Comparison of ENCODE assay signal across 20 cellular contexts in genomic region chr2:88372042-88372441, GRCh38.
DNase-seq lines count a peak whose midpoint lies in the region; ATAC-seq, FAIRE-seq and TF ChIP-seq lines count a peak whose summit lies in the region.
"Had no signal": no experiment of that assay in that cellular context is flagged by ENCODE, and none has a peak within 500 bp of the region (broad histone marks: within the 10 kb centered on the region; RNA-seq: fewer than 3 reads in every experiment).

No MANE protein-coding gene starts in this region.

- H3K36me3 Mint-ChIP-seq in natural killer cell, result no peaks in the 10 kb centered on the region
- H3K36me3 Mint-ChIP-seq: CD8-positive, alpha-beta T cell had no signal

- CTCF ChIA-PET in HepG2 (lab: Yijun Ruan, JAX; ENCODE audit: low intra/inter-chr PET ratio, low total read pairs) (no interaction called here), K562 (lab: Yijun Ruan, JAX; ENCODE audit: low intra/inter-chr PET ratio) (no interaction called here)

- H3K4me3 ChIP-seq in HepG2 (replicated peaks in 1 of 3; ENCODE audit: insufficient read depth in 1 of 3, low read depth in 2 of 3, low read length in 3 of 3) (no peak overlapping the region), right lobe of liver (no peak overlapping the region), K562 (no peak overlapping the region)
- H3K4me3 ChIP-seq: A549; BLaER1 treated with 17β-estradiol and CSF1 and Interleukin-3, amounts not matched to agents 10 nM and 100 nM had no signal

- H3K27me3 Mint-ChIP-seq in natural killer cell (ENCODE audit: low read depth in 2 of 2), result peaks cover 8 to 16% of the 10 kb centered on the region in 2 donors

- TF ChIP-seq EP300 in HepG2 (IDR thresholded peaks at IDR 0.05; ENCODE audit: low read depth in 2 of 2, low read length in 2 of 2) (no peak), HepG2 (CRISPR knock-in tag; IDR thresholded peaks at IDR 0.05; ENCODE audit: borderline replicate concordance) (no peak), K562 (IDR thresholded peaks at IDR 0.05; ENCODE audit: low read length) (no peak)

- no peak for DNase-seq in HepG2 (ENCODE audit: low spot score)
- DNase-seq in right lobe of liver, result no peak
- DNase-seq in K562 (ENCODE audit: extremely low read depth in 1 of 4, low spot score in 3 of 4), result no peak
- DNase-seq in activated T-cell treated with anti-CD3 and anti-CD28 coated beads, Interleukin-2, amount 50 U/mL, for 48 hours, result no peak
- DNase-seq in natural killer cell, result no peak
- DNase-seq: AML-193; Caco-2; Calu3; CD4-positive, alpha-beta T cell; CD8-positive, alpha-beta T cell; DMS79 treated with DMSO at 0.1 percent for 48 hours; GF-D8 had no signal

- intact Hi-C loops in HepG2 (cut with micrococcal nuclease; ENCODE audit: unreplicated experiment) (no loop called here), right lobe of liver (cut with DNase I) (no loop called here), K562 (cut with micrococcal nuclease) (no loop called here), natural killer cell (cut with micrococcal nuclease) (no loop called here)

- FAIRE-seq in HepG2 (lab: Jason Lieb, UNC) (no peak), K562 (lab: Jason Lieb, UNC) (no peak)
- FAIRE-seq: A549, D721Med, G401.6, GM12891 had no signal

- no peaks in the 10 kb centered on the region for H3K9me3 ChIP-seq in HepG2 (ENCODE audit: low read length)
- no peaks in the 10 kb centered on the region for H3K9me3 ChIP-seq in right lobe of liver
- H3K9me3 ChIP-seq in K562 (replicated peaks; ENCODE audit: control insufficient read depth, insufficient read depth, low read depth, low read length), result no peaks in the 10 kb centered on the region
- H3K9me3 ChIP-seq: A549, Caco-2 had no signal

- H3K36me3 ChIP-seq in HepG2 (replicated peaks in 1 of 2; ENCODE audit: control insufficient read depth in 1 of 2, insufficient read depth in 2 of 2, low read length in 2 of 2) (no peaks in the 10 kb centered on the region), right lobe of liver (no peaks in the 10 kb centered on the region), K562 (ENCODE audit: control insufficient read depth, insufficient read depth, low read length) (no peaks in the 10 kb centered on the region)
- H3K36me3 ChIP-seq: BLaER1 treated with 17β-estradiol and CSF1 and Interleukin-3, amounts not matched to agents 10 nM and 100 nM had no signal

- BruUV-seq in HepG2 (replicated peaks; lab: Mats Ljungman, UMichigan) (no TSS peak), K562 (replicated peaks; lab: Mats Ljungman, UMichigan) (no TSS peak)

- no peaks in the 10 kb centered on the region for H3K9me3 Mint-ChIP-seq in natural killer cell
- H3K9me3 Mint-ChIP-seq: CD4-positive, alpha-beta T cell; CD8-positive, alpha-beta T cell had no signal

- POLR2A ChIA-PET in HepG2 (lab: Yijun Ruan, JAX) (no interaction called here), K562 (lab: Yijun Ruan, JAX) (no interaction called here)

- H4K20me1 ChIP-seq in HepG2 (ENCODE audit: insufficient read depth, low read length) (no peaks in the 10 kb centered on the region), K562 (replicated peaks; ENCODE audit: control insufficient read depth, insufficient read depth, low read length) (no peaks in the 10 kb centered on the region)
- H4K20me1 ChIP-seq: BLaER1 treated with 17β-estradiol and CSF1 and Interleukin-3, amounts not matched to agents 10 nM and 100 nM had no signal

- no peak for ATAC-seq in HepG2
- no peak for ATAC-seq in right lobe of liver
- no peak for ATAC-seq in K562
- ATAC-seq in natural killer cell, result no peak
- ATAC-seq: A549; CD8-positive, alpha-beta T cell had no signal

- TF ChIP-seq RAD21 in HepG2 (CRISPR knock-in tag; IDR thresholded peaks at IDR 0.05), result no peak
- TF ChIP-seq RAD21 in K562 (CRISPR knock-in tag; conservative IDR thresholded peaks at IDR 0.05 in 1 of 2, IDR thresholded peaks at IDR 0.05 in 1 of 2), result no peak

- no peaks in the 10 kb centered on the region for H3K79me2 ChIP-seq in HepG2 (ENCODE audit: insufficient read depth, low read length)
- no peaks in the 10 kb centered on the region for H3K79me2 ChIP-seq in K562 (ENCODE audit: control insufficient read depth, insufficient read depth, low read length)

- no peaks in the 10 kb centered on the region for H3K9me1 ChIP-seq in K562 (ENCODE audit: control insufficient read depth, insufficient read depth, low read length)

- WGBS in HepG2 (ENCODE audit: low lambda C conversion rate), result 9% methylated on average over 3 of the region's 3 CpGs
- 46% methylated on average over 3 of the region's 3 CpGs for WGBS in right lobe of liver (ENCODE audit: insufficient coverage, low coverage, low lambda C conversion rate, missing lambda C conversion rate)
- WGBS in K562 (ENCODE audit: insufficient coverage, low coverage, missing lambda C conversion rate), result 0% methylated on average over 3 of the region's 3 CpGs

- no peak overlapping the region for H2AFZ ChIP-seq in HepG2 (ENCODE audit: low read length)
- no peak overlapping the region for H2AFZ ChIP-seq in K562 (ENCODE audit: low read depth, low read length)

- in situ Hi-C loops in HepG2 (cut with HindIII; ENCODE audit: extremely low pct_ligation_motif_present, low pct_unique_long_range_greater_than_20kb) (no loop called here), K562 (cut with MboI) (no loop called here)

- H3K27me3 ChIP-seq in HepG2 (ENCODE audit: control insufficient read depth in 1 of 2, insufficient read depth in 2 of 2, low read length in 2 of 2), result peaks cover 0 to 8% of the 10 kb centered on the region in 2 experiments; a peak in 2 of 5 replicates
- no peaks in the 10 kb centered on the region for H3K27me3 ChIP-seq in right lobe of liver
- peaks cover 0 to 6% of the 10 kb centered on the region in 2 experiments; a peak in 2 of 5 replicates for H3K27me3 ChIP-seq in K562 (ENCODE audit: control insufficient read depth in 2 of 2, insufficient read depth in 2 of 2, low read length in 2 of 2)
- H3K27me3 ChIP-seq: BLaER1 treated with 17β-estradiol and CSF1 and Interleukin-3, amounts not matched to agents 10 nM and 100 nM had no signal

- H3K4me2 ChIP-seq in HepG2 (ENCODE audit: low read depth, low read length), result no peak overlapping the region
- no peak overlapping the region for H3K4me2 ChIP-seq in K562 (ENCODE audit: insufficient read depth, low read length)
- H3K4me2 ChIP-seq: A549; BLaER1 treated with 17β-estradiol and CSF1 and Interleukin-3, amounts not matched to agents 10 nM and 100 nM had no signal

- no peak overlapping the region for H3K27ac Mint-ChIP-seq in natural killer cell
- H3K27ac Mint-ChIP-seq: B cell; CD4-positive, alpha-beta T cell; CD8-positive, alpha-beta T cell had no signal

- H3K27ac ChIP-seq in HepG2 (ENCODE audit: extremely low read length, insufficient read depth, low read length) (no peak overlapping the region), right lobe of liver (no peak overlapping the region), K562 (ENCODE audit: extremely low read depth, low read depth, low read length) (no peak overlapping the region)
- H3K27ac ChIP-seq: 22Rv1; A549; BLaER1 treated with 17β-estradiol and CSF1 and Interleukin-3, amounts not matched to agents 10 nM and 100 nM; C4-2B had no signal

- H3K4me1 ChIP-seq in HepG2 (ENCODE audit: insufficient read depth, low read length) (no peaks in the 10 kb centered on the region), right lobe of liver (no peaks in the 10 kb centered on the region), K562 (replicated peaks in 1 of 2; ENCODE audit: control insufficient read depth in 2 of 2, insufficient read depth in 2 of 2, low read length in 2 of 2) (no peaks in the 10 kb centered on the region)
- H3K4me1 ChIP-seq: A549; BLaER1 treated with 17β-estradiol and CSF1 and Interleukin-3, amounts not matched to agents 10 nM and 100 nM; Caco-2 had no signal

- no peak overlapping the region for H3K4me3 Mint-ChIP-seq in natural killer cell
- H3K4me3 Mint-ChIP-seq: B cell; CD4-positive, alpha-beta T cell; CD8-positive, alpha-beta T cell had no signal

- no peaks in the 10 kb centered on the region for H3K4me1 Mint-ChIP-seq in natural killer cell
- H3K4me1 Mint-ChIP-seq: B cell had no signal

- H3K9ac ChIP-seq in HepG2 (ENCODE audit: insufficient read depth, low read depth, low read length), result no peak overlapping the region
- no peak overlapping the region for H3K9ac ChIP-seq in K562 (ENCODE audit: insufficient read depth in 1 of 2, low read depth in 2 of 2, low read length in 2 of 2)
- H3K9ac ChIP-seq: BLaER1 treated with 17β-estradiol and CSF1 and Interleukin-3, amounts not matched to agents 10 nM and 100 nM had no signal

- TF ChIP-seq POLR2A in HepG2 (IDR thresholded peaks at IDR 0.05; ENCODE audit: insufficient read depth in 1 of 2, low read depth in 2 of 2, low read length in 2 of 2), result no peak
- no peak for TF ChIP-seq POLR2A in right lobe of liver (IDR thresholded peaks at IDR 0.05)
- no peak for TF ChIP-seq POLR2A in K562 (conservative IDR thresholded peaks at IDR 0.05)

- TF ChIP-seq CTCF in HepG2 (CRISPR knock-in tag; IDR thresholded peaks at IDR 0.05), result no peak
- TF ChIP-seq CTCF in right lobe of liver (IDR thresholded peaks at IDR 0.05), result no peak
- TF ChIP-seq CTCF in K562 (IDR thresholded peaks at IDR 0.05 in 2 of 3, conservative IDR thresholded peaks at IDR 0.05 in 1 of 3; ENCODE audit: insufficient read depth in 2 of 3, low read depth in 1 of 3, low read length in 3 of 3), result no peak
- no peak for TF ChIP-seq CTCF in natural killer cell (IDR thresholded peaks at IDR 0.05)

TF ChIP-seq in HepG2, 621 proteins besides CTCF, POLR2A, EP300 and RAD21:
- TF ChIP-seq CEBPB (IDR thresholded peaks at IDR 0.05; ENCODE audit: borderline replicate concordance, low read depth, low read length), result peak; percentile 22; the same call in 1 of the 2 replicates
- TF ChIP-seq ZNF296 (CRISPR knock-in tag; conservative IDR thresholded peaks at IDR 0.05), result no peak

TF ChIP-seq in K562, 482 proteins besides CTCF, POLR2A, EP300 and RAD21:
- TF ChIP-seq CEBPG (CRISPR knock-in tag; IDR thresholded peaks at IDR 0.05) (no peak), CEBPG (tag; conservative IDR thresholded peaks at IDR 0.05 in 1 of 2, IDR thresholded peaks at IDR 0.05 in 1 of 2) (peak in 1 of 2 experiments; percentile 21; a peak in 1 of 4 replicates), CEBPB (tag; IDR thresholded peaks at IDR 0.05) (peak; percentile 52; the same call in 1 of the 2 replicates), DMBX1 (CRISPR knock-in tag; IDR thresholded peaks at IDR 0.05; ENCODE audit: borderline replicate concordance) (no peak)
TF ChIP-seq in K562: peak in this region for 2.

Comparison
In these comparisons a context has a peak if more than half of its experiments do, and no peak if none do; other contexts are left out.
1. Of the 241 proteins assayed by ChIP-seq in both HepG2 and K562: peak only in HepG2: none; only in K562: none; in both: CEBPB; in neither: 239; mixed calls (peak in some experiments, not most) for 1.